15 cellular contexts compared by ENCODE assay signal in genomic region chr11:85889676-85890579, GRCh38. TPM values are rescaled to one million over a fixed set of nuclear protein-coding genes. Genes with fewer than 3 reads are reported as not detected.
A peak's percentile ranks its signal among the peaks of the same experiment; 100 is the strongest.
DNase-seq lines count a peak whose midpoint lies in the region; ATAC-seq and TF ChIP-seq lines count a peak whose summit lies in the region.
"Had no signal": no experiment of that assay in that cellular context is flagged by ENCODE, and none has a peak within 500 bp of the region (broad histone marks: within the 10 kb centered on the region; RNA-seq: fewer than 3 reads in every experiment).

No MANE protein-coding gene starts in this region.

- H3K4me3 Mint-ChIP-seq in T-cell, result no peak overlapping the region
- H3K4me3 Mint-ChIP-seq: activated B cell treated with CpG ODN at 0.5 μM for 24 hours; activated naive CD4-positive, alpha-beta T cell treated with anti-CD3 and anti-CD28 coated beads, Interleukin-2, amount 50 U/mL, for 24 hours; naive B cell had no signal

- POLR2A ChIA-PET in T-cell (lab: Charles Lee), result no interaction called here

- intact Hi-C loops in head of caudate nucleus (cut with DNase I), result no loop called here

- CTCF ChIA-PET in T-cell (lab: Charles Lee), result no interaction called here

- H3K4me3 ChIP-seq in NB4 (ENCODE audit: low read depth, low read length) (no peak overlapping the region), mesodermal cell (ENCODE audit: extremely low read depth, insufficient read depth, low read length, poor library complexity, severe bottlenecking) (no peak overlapping the region)
- H3K4me3 ChIP-seq: esophagus squamous epithelium, tibial artery had no signal

- peaks cover 0 to 11% of the 10 kb centered on the region in 2 donors for H3K27me3 Mint-ChIP-seq in T-cell

- no peak for TF ChIP-seq CTCF in NB4 (IDR thresholded peaks at IDR 0.05; ENCODE audit: low read depth, low read length)

- no peaks in the 10 kb centered on the region for H3K9me3 Mint-ChIP-seq in T-cell
- H3K9me3 Mint-ChIP-seq: activated B cell treated with CpG ODN at 0.5 μM for 24 hours; activated naive CD4-positive, alpha-beta T cell treated with anti-CD3 and anti-CD28 coated beads, Interleukin-2, amount 50 U/mL, for 24 hours; naive B cell had no signal

- ATAC-seq in T-cell (replicated peaks in 1 of 4), result no peak

- H3K36me3 Mint-ChIP-seq in T-cell, result no peaks in the 10 kb centered on the region
- H3K36me3 Mint-ChIP-seq: activated naive CD4-positive, alpha-beta T cell treated with anti-CD3 and anti-CD28 coated beads, Interleukin-2, amount 50 U/mL, for 24 hours; naive B cell had no signal

- no peaks in the 10 kb centered on the region for H3K9me3 ChIP-seq in mesodermal cell (ENCODE audit: control insufficient read depth, low read length)
- H3K9me3 ChIP-seq: esophagus squamous epithelium, tibial artery had no signal

- 76 to 82% methylated on average over 6 of the region's 8 CpGs for WGBS in mesodermal cell (ENCODE audit: insufficient coverage in 2 of 2), 2 experiments

- no peaks in the 10 kb centered on the region for H3K4me1 Mint-ChIP-seq in T-cell
- H3K4me1 Mint-ChIP-seq: activated B cell treated with CpG ODN at 0.5 μM for 24 hours; activated naive CD4-positive, alpha-beta T cell treated with anti-CD3 and anti-CD28 coated beads, Interleukin-2, amount 50 U/mL, for 24 hours; naive B cell had no signal

- H3K4me1 ChIP-seq in mesodermal cell (ENCODE audit: control insufficient read depth, insufficient read depth, low read length, poor library complexity, severe bottlenecking), result peaks cover 18% of the 10 kb centered on the region
- H3K4me1 ChIP-seq: esophagus squamous epithelium had no signal

- H3K36me3 ChIP-seq in mesodermal cell (ENCODE audit: control insufficient read depth, insufficient read depth, low read length), result no peaks in the 10 kb centered on the region
- H3K36me3 ChIP-seq: esophagus squamous epithelium, tibial artery had no signal

- peak overlapping the region; percentile 62 for H3K27ac ChIP-seq in mesodermal cell (ENCODE audit: low read depth, low read length, severe bottlenecking)
- H3K27ac ChIP-seq: esophagus squamous epithelium, KMS-11, tibial artery had no signal

- no peak for TF ChIP-seq POLR2A in NB4 (IDR thresholded peaks at IDR 0.05; ENCODE audit: extremely low read depth, insufficient read length)

- DNase-seq in DMS53 (lab: John Stamatoyannopoulos, UW) (peak; percentile 70), NB4 (ENCODE audit: low read depth) (peak; percentile 8), dedifferentiated amniotic fluid mesenchymal stem cell (ENCODE audit: extremely low spot score) (peak; percentile 36), cerebellum (ENCODE audit: low spot score) (no peak), head of caudate nucleus (no peak), T-cell (no peak), NCI-H446 (lab: John Stamatoyannopoulos, UW) (no peak)
- DNase-seq: activated B cell treated with CpG ODN at 0.5 μM for 24 hours; esophagus squamous epithelium; naive B cell; stimulated activated CD4-positive, alpha-beta T cell treated with anti-CD3 and anti-CD28 coated beads, Interleukin-4, amount 100 ng/mL, for 24 hours; tibial artery had no signal

- H3K27ac Mint-ChIP-seq in T-cell, result no peak overlapping the region
- H3K27ac Mint-ChIP-seq: activated B cell treated with CpG ODN at 0.5 μM for 24 hours; activated naive CD4-positive, alpha-beta T cell treated with anti-CD3 and anti-CD28 coated beads, Interleukin-2, amount 50 U/mL, for 24 hours; naive B cell had no signal

RNA-seq across cellular contexts. Expression of gene CCDC83, which starts 34.7 kb away (rescaled TPM):
- polyA plus RNA-seq in mesodermal cell (2013, experiment 1 of 2), result not detected
- not detected for polyA plus RNA-seq in mesodermal cell (2013, experiment 2 of 2)
- total RNA-seq in cerebellum (not detected), T-cell (under 1 TPM in 1 of 5 donors, not detected in 4; 0.10 TPM)
- total RNA-seq: activated B cell treated with CpG ODN at 0.5 μM for 24 hours, esophagus squamous epithelium had no signal

Comparison
In these comparisons a context has a peak if more than half of its experiments do, and no peak if none do; other contexts are left out.
1. DNase-seq: peak in DMS53 (single experiment), NB4 (single experiment) and dedifferentiated amniotic fluid mesenchymal stem cell (single experiment); none in cerebellum (single experiment), head of caudate nucleus (0 of 42), T-cell (0 of 34) and NCI-H446 (0 of 2).